1 cellular context compared by ENCODE assay signal in genomic region chr1:202085682-202086373, GRCh38.
TF ChIP-seq lines count a peak whose summit lies in the region.

No MANE protein-coding gene starts in this region.

TF ChIP-seq in GM23338, 12 proteins besides CTCF, POLR2A, EP300 and RAD21 (continued from another document):
- TF ChIP-seq, protein P1, sequence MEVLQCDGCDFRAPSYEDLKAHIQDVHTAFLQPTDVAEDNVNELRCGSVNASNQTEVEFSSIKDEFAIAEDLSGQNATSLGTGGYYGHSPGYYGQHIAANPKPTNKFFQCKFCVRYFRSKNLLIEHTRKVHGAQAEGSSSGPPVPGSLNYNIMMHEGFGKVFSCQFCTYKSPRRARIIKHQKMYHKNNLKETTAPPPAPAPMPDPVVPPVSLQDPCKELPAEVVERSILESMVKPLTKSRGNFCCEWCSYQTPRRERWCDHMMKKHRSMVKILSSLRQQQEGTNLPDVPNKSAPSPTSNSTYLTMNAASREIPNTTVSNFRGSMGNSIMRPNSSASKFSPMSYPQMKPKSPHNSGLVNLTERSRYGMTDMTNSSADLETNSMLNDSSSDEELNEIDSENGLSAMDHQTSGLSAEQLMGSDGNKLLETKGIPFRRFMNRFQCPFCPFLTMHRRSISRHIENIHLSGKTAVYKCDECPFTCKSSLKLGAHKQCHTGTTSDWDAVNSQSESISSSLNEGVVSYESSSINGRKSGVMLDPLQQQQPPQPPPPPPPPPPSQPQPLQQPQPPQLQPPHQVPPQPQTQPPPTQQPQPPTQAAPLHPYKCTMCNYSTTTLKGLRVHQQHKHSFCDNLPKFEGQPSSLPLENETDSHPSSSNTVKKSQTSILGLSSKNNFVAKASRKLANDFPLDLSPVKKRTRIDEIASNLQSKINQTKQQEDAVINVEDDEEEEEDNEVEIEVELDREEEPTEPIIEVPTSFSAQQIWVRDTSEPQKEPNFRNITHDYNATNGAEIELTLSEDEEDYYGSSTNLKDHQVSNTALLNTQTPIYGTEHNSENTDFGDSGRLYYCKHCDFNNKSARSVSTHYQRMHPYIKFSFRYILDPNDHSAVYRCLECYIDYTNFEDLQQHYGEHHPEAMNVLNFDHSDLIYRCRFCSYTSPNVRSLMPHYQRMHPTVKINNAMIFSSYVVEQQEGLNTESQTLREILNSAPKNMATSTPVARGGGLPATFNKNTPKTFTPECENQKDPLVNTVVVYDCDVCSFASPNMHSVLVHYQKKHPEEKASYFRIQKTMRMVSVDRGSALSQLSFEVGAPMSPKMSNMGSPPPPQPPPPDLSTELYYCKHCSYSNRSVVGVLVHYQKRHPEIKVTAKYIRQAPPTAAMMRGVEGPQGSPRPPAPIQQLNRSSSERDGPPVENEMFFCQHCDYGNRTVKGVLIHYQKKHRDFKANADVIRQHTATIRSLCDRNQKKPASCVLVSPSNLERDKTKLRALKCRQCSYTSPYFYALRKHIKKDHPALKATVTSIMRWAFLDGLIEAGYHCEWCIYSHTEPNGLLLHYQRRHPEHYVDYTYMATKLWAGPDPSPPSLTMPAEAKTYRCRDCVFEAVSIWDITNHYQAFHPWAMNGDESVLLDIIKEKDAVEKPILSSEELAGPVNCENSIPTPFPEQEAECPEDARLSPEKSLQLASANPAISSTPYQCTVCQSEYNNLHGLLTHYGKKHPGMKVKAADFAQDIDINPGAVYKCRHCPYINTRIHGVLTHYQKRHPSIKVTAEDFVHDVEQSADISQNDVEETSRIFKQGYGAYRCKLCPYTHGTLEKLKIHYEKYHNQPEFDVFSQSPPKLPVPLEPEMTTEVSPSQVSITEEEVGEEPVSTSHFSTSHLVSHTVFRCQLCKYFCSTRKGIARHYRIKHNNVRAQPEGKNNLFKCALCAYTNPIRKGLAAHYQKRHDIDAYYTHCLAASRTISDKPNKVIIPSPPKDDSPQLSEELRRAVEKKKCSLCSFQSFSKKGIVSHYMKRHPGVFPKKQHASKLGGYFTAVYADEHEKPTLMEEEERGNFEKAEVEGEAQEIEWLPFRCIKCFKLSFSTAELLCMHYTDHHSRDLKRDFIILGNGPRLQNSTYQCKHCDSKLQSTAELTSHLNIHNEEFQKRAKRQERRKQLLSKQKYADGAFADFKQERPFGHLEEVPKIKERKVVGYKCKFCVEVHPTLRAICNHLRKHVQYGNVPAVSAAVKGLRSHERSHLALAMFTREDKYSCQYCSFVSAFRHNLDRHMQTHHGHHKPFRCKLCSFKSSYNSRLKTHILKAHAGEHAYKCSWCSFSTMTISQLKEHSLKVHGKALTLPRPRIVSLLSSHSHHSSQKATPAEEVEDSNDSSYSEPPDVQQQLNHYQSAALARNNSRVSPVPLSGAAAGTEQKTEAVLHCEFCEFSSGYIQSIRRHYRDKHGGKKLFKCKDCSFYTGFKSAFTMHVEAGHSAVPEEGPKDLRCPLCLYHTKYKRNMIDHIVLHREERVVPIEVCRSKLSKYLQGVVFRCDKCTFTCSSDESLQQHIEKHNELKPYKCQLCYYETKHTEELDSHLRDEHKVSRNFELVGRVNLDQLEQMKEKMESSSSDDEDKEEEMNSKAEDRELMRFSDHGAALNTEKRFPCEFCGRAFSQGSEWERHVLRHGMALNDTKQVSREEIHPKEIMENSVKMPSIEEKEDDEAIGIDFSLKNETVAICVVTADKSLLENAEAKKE (CRISPR knock-in tag; IDR thresholded peaks at IDR 0.05) = no peak
- TF ChIP-seq POLR2AphosphoS5 (IDR thresholded peaks at IDR 0.05; ENCODE audit: low read depth) = no peak
- TF ChIP-seq NANOG (IDR thresholded peaks at IDR 0.05; ENCODE audit: borderline replicate concordance) = no peak
